In the genomic region with DNA sequence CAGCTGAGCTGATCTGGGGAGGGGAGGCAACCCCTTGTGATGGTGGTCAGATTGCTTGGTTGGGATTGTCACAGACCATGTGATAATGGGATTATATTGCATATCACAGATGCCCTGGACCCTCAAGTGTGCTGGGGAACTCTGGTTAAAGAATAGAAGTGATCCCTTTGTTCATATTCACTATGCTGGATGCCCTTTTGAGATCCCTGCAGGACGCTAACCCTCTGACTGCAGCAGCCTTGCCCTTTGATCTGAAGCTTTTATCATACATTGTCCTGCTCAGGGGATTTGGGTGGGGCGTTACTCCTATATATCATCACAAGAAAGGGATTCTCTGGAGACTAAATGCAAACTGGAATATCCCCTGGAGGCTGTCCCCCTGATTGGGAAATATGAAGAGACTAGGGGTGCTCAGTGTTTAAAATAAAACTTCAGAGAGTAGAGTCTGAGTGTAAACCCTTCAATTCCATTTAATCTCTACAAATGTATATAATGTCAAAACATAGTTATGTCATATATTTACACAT, we compare ENCODE assay signal across 18 cellular contexts.
DNase-seq lines count a peak whose midpoint lies in the region; ATAC-seq, FAIRE-seq and TF ChIP-seq lines count a peak whose summit lies in the region.
"Had no signal": no experiment of that assay in that cellular context is flagged by ENCODE, and none has a peak within 500 bp of the region (broad histone marks: within the 10 kb centered on the region; RNA-seq: fewer than 3 reads in every experiment).

No MANE protein-coding gene starts in this region.

- peaks cover 2% of the 10 kb centered on the region for H3K9me3 Mint-ChIP-seq in endodermal cell
- H3K9me3 Mint-ChIP-seq in CD4-positive, alpha-beta memory T cell = peaks cover 0 to 1% (median 0%) of the 10 kb centered on the region in 8 donors
- H3K9me3 Mint-ChIP-seq: CD4-positive, alpha-beta T cell; H9; IgD-negative memory B cell had no signal

- TF ChIP-seq RAD21 in HepG2 (CRISPR knock-in tag; IDR thresholded peaks at IDR 0.05) = no peak

- no peak for TF ChIP-seq CTCF in HepG2 (CRISPR knock-in tag; IDR thresholded peaks at IDR 0.05)
- TF ChIP-seq CTCF in right lobe of liver (IDR thresholded peaks at IDR 0.05) = no peak
- no peak for TF ChIP-seq CTCF in mammary epithelial cell (conservative IDR thresholded peaks at IDR 0.05 in 1 of 2, IDR thresholded peaks at IDR 0.05 in 1 of 2; ENCODE audit: extremely low read depth in 1 of 2, insufficient read depth in 1 of 2, low read depth in 1 of 2, low read length in 2 of 2)
- no peak for TF ChIP-seq CTCF in endodermal cell (conservative IDR thresholded peaks at IDR 0.05)

- H3K4me1 ChIP-seq in HepG2 (ENCODE audit: insufficient read depth, low read length) = peaks cover 65% of the 10 kb centered on the region
- H3K4me1 ChIP-seq in right lobe of liver = peaks cover 0 to 20% (median 9%) of the 10 kb centered on the region in 4 donors
- H3K4me1 ChIP-seq in iPS-20b (ENCODE audit: insufficient read depth, low read length) = peaks cover 6% of the 10 kb centered on the region; the same call in 1 of the 2 replicates
- H3K4me1 ChIP-seq in mammary epithelial cell (ENCODE audit: insufficient read depth, low read length) = peaks cover 4% of the 10 kb centered on the region
- H3K4me1 ChIP-seq in endodermal cell (ENCODE audit: control insufficient read depth, insufficient read depth, low read length) = peaks cover 24% of the 10 kb centered on the region
- H3K4me1 ChIP-seq in CD4-positive, alpha-beta memory T cell (ENCODE audit: insufficient read depth, low read length) = no peaks in the 10 kb centered on the region

- no peak for DNase-seq in HepG2 (ENCODE audit: low spot score)
- DNase-seq in right lobe of liver = no peak
- peak; percentile 18 for DNase-seq in SW480 (ENCODE audit: low spot score)
- DNase-seq in mammary epithelial cell = no peak
- no peak for DNase-seq in H4 (ENCODE audit: low spot score)
- DNase-seq in endodermal cell = no peak
- DNase-seq in CD4-positive, alpha-beta memory T cell = no peak
- DNase-seq: C1 segment of cervical spinal cord; CD4-positive, alpha-beta T cell; COR-L47; DND-41; GF-D8; GM23248; H9 had no signal

- H3K4me1 Mint-ChIP-seq in endodermal cell = peaks cover 30% of the 10 kb centered on the region
- H3K4me1 Mint-ChIP-seq in CD4-positive, alpha-beta memory T cell = no peaks in the 10 kb centered on the region

- H3K27me3 ChIP-seq in HepG2 (ENCODE audit: control insufficient read depth in 1 of 2, insufficient read depth in 2 of 2, low read length in 2 of 2) (peaks cover 0 to 9% of the 10 kb centered on the region in 2 experiments; a peak in 1 of 5 replicates), right lobe of liver (no peaks in the 10 kb centered on the region), iPS-20b (ENCODE audit: insufficient read depth, low read length) (peaks cover 91% of the 10 kb centered on the region), mammary epithelial cell (ENCODE audit: insufficient read depth, low read length) (no peaks in the 10 kb centered on the region), endodermal cell (ENCODE audit: control insufficient read depth, insufficient read depth, low read length, poor library complexity, severe bottlenecking) (peaks cover 2% of the 10 kb centered on the region)
- no peaks in the 10 kb centered on the region for H3K27me3 ChIP-seq in CD4-positive, alpha-beta memory T cell (ENCODE audit: insufficient read depth, low read length)

- dilution Hi-C loops in mammary epithelial cell (cut with HindIII; ENCODE audit: low sequenced_read_pairs) = loop anchor here (5.0 kb wide), 2 partner anchors 57 to 103 kb away; no protein-coding TSS in a partner anchor

- CTCF ChIA-PET in HepG2 (lab: Yijun Ruan, JAX; ENCODE audit: low intra/inter-chr PET ratio, low total read pairs) (no interaction called here), mammary epithelial cell (lab: Charles Lee; ENCODE audit: low non-redundant PET) (no interaction called here)
- CTCF ChIA-PET in CD4-positive, alpha-beta memory T cell (lab: Charles Lee; ENCODE audit: partially characterized antibody) = no interaction called here

- H2AFZ ChIP-seq in HepG2 (ENCODE audit: low read length) (no peak overlapping the region), mammary epithelial cell (ENCODE audit: low read depth, low read length) (no peak overlapping the region)
- H2AFZ ChIP-seq: GM23248 had no signal

- TF ChIP-seq EP300 in HepG2 (IDR thresholded peaks at IDR 0.05; ENCODE audit: low read depth in 2 of 2, low read length in 2 of 2) (no peak), HepG2 (CRISPR knock-in tag; IDR thresholded peaks at IDR 0.05; ENCODE audit: borderline replicate concordance) (no peak)

- H3K4me3 ChIP-seq in HepG2 (replicated peaks in 1 of 3; ENCODE audit: insufficient read depth in 1 of 3, low read depth in 2 of 3, low read length in 3 of 3) (no peak overlapping the region), right lobe of liver (no peak overlapping the region), iPS-20b (ENCODE audit: low read length) (0 out of 2 replicates have a peak overlapping the region, but pooled peaks have one; percentile 21), mammary epithelial cell (replicated peaks in 1 of 3; ENCODE audit: insufficient read depth in 1 of 3, low read depth in 2 of 3, low read length in 3 of 3) (no peak overlapping the region), endodermal cell (ENCODE audit: low read length) (no peak overlapping the region)
- no peak overlapping the region for H3K4me3 ChIP-seq in CD4-positive, alpha-beta memory T cell (ENCODE audit: low read length in 2 of 2)
- H3K4me3 ChIP-seq: GM23248 had no signal

- no peaks in the 10 kb centered on the region for H3K36me3 ChIP-seq in HepG2 (replicated peaks in 1 of 2; ENCODE audit: control insufficient read depth in 1 of 2, insufficient read depth in 2 of 2, low read length in 2 of 2)
- H3K36me3 ChIP-seq in right lobe of liver = peaks cover 0 to 1% (median 0%) of the 10 kb centered on the region in 4 donors
- no peaks in the 10 kb centered on the region for H3K36me3 ChIP-seq in iPS-20b (ENCODE audit: insufficient read depth, low read depth, low read length)
- H3K36me3 ChIP-seq in mammary epithelial cell (ENCODE audit: insufficient read depth, low read length) = no peaks in the 10 kb centered on the region
- no peaks in the 10 kb centered on the region for H3K36me3 ChIP-seq in endodermal cell (ENCODE audit: control insufficient read depth, insufficient read depth, low read length)
- H3K36me3 ChIP-seq in CD4-positive, alpha-beta memory T cell (ENCODE audit: insufficient read depth, low read length) = no peaks in the 10 kb centered on the region

- no peak overlapping the region for H3K4me3 Mint-ChIP-seq in endodermal cell
- no peak overlapping the region for H3K4me3 Mint-ChIP-seq in CD4-positive, alpha-beta memory T cell
- H3K4me3 Mint-ChIP-seq: CD4-positive, alpha-beta T cell; H9 had no signal

- no TSS peak for BruUV-seq in HepG2 (replicated peaks; lab: Mats Ljungman, UMichigan)
- no TSS peak for BruUV-seq in mammary epithelial cell (replicated peaks; lab: Mats Ljungman, UMichigan)

- H3K79me2 ChIP-seq in HepG2 (ENCODE audit: insufficient read depth, low read length) = no peaks in the 10 kb centered on the region
- no peaks in the 10 kb centered on the region for H3K79me2 ChIP-seq in mammary epithelial cell (ENCODE audit: insufficient read depth, low read length)

- no peak for ATAC-seq in HepG2
- no peak for ATAC-seq in right lobe of liver

- no peak for FAIRE-seq in HepG2 (lab: Jason Lieb, UNC)

- no peak overlapping the region for H3K27ac Mint-ChIP-seq in endodermal cell
- no peak overlapping the region for H3K27ac Mint-ChIP-seq in CD4-positive, alpha-beta memory T cell
- H3K27ac Mint-ChIP-seq: CD4-positive, alpha-beta T cell; H9 had no signal

- no peak overlapping the region for H3K27ac ChIP-seq in HepG2 (ENCODE audit: extremely low read length, insufficient read depth, low read length)
- H3K27ac ChIP-seq in right lobe of liver = no peak overlapping the region
- H3K27ac ChIP-seq in iPS-20b (ENCODE audit: low read length) = no peak overlapping the region
- H3K27ac ChIP-seq in mammary epithelial cell (ENCODE audit: insufficient read depth, low read depth, low read length) = no peak overlapping the region
- no peak overlapping the region for H3K27ac ChIP-seq in endodermal cell (ENCODE audit: low read depth, low read length)
- H3K27ac ChIP-seq in CD4-positive, alpha-beta memory T cell (ENCODE audit: low read depth, low read length) = no peak overlapping the region
- H3K27ac ChIP-seq: 22Rv1, GM23248, KMS-11 had no signal

- 0% methylated on average over 2 of the region's 2 CpGs for WGBS in HepG2 (ENCODE audit: low lambda C conversion rate)
- WGBS in right lobe of liver (ENCODE audit: insufficient coverage, low coverage, low lambda C conversion rate, missing lambda C conversion rate) = 33% methylated on average over 2 of the region's 2 CpGs
- 68% methylated on average over 2 of the region's 2 CpGs for WGBS in mammary epithelial cell (ENCODE audit: low coverage, missing lambda C conversion rate)
- 33 to 48% methylated on average over 2 of the region's 2 CpGs for WGBS in endodermal cell (ENCODE audit: insufficient coverage in 1 of 2, insufficient read length in 1 of 2), 2 experiments

- no peaks in the 10 kb centered on the region for H3K36me3 Mint-ChIP-seq in endodermal cell (ENCODE audit: low read depth)
- peaks cover 0 to 3% of the 10 kb centered on the region in 2 donors for H3K36me3 Mint-ChIP-seq in CD4-positive, alpha-beta memory T cell

- H3K9ac ChIP-seq in HepG2 (ENCODE audit: insufficient read depth, low read depth, low read length) (no peak overlapping the region), iPS-20b (ENCODE audit: low read depth, low read length) (no peak overlapping the region), mammary epithelial cell (ENCODE audit: insufficient read depth, low read length) (no peak overlapping the region), endodermal cell (ENCODE audit: extremely low read depth, low read length, poor library complexity, severe bottlenecking) (no peak overlapping the region)
- H3K9ac ChIP-seq: GM23248, KMS-11 had no signal

- peaks cover 79% of the 10 kb centered on the region for H3K27me3 Mint-ChIP-seq in endodermal cell (ENCODE audit: insufficient read depth)
- H3K27me3 Mint-ChIP-seq in CD4-positive, alpha-beta memory T cell = peaks cover 32 to 36% of the 10 kb centered on the region in 2 donors

- in situ Hi-C loops in HepG2 (cut with HindIII; ENCODE audit: extremely low pct_ligation_motif_present, low pct_unique_long_range_greater_than_20kb) (no loop called here), mammary epithelial cell (cut with MboI; ENCODE audit: low sequenced_read_pairs in 2 of 2) (no loop called here)

- intact Hi-C loops in HepG2 (cut with micrococcal nuclease; ENCODE audit: unreplicated experiment) (loop anchor here (2.0 kb wide), 1 partner anchor 55 kb away; no protein-coding TSS in a partner anchor), right lobe of liver (cut with DNase I) (no loop called here), mammary epithelial cell (cut with micrococcal nuclease) (loop anchor here (1.0 to 2.0 kb wide), 5 partner anchors 52 to 347 kb away; no protein-coding TSS in a partner anchor)
- intact Hi-C loops in CD4-positive, alpha-beta memory T cell (cut with micrococcal nuclease) = no loop called here

- H4K20me1 ChIP-seq in HepG2 (ENCODE audit: insufficient read depth, low read length) = no peaks in the 10 kb centered on the region
- no peaks in the 10 kb centered on the region for H4K20me1 ChIP-seq in mammary epithelial cell (ENCODE audit: insufficient read depth, low read length)

- H3K4me2 ChIP-seq in HepG2 (ENCODE audit: low read depth, low read length) = no peak overlapping the region
- H3K4me2 ChIP-seq in mammary epithelial cell (ENCODE audit: insufficient read depth, low read depth, low read length) = no peak overlapping the region
- H3K4me2 ChIP-seq: KMS-11 had no signal

- H3K9me3 ChIP-seq in HepG2 (ENCODE audit: low read length) (no peaks in the 10 kb centered on the region), right lobe of liver (no peaks in the 10 kb centered on the region), iPS-20b (ENCODE audit: insufficient read depth, low read depth, low read length) (no peaks in the 10 kb centered on the region), mammary epithelial cell (replicated peaks; ENCODE audit: insufficient read depth, low read length) (no peaks in the 10 kb centered on the region), endodermal cell (ENCODE audit: control insufficient read depth, low read length) (no peaks in the 10 kb centered on the region)
- no peaks in the 10 kb centered on the region for H3K9me3 ChIP-seq in CD4-positive, alpha-beta memory T cell (ENCODE audit: control insufficient read depth in 1 of 2, low read length in 2 of 2)

- no peak for TF ChIP-seq POLR2A in HepG2 (IDR thresholded peaks at IDR 0.05; ENCODE audit: insufficient read depth in 1 of 2, low read depth in 2 of 2, low read length in 2 of 2)
- no peak for TF ChIP-seq POLR2A in right lobe of liver (IDR thresholded peaks at IDR 0.05)

- POLR2A ChIA-PET in HepG2 (lab: Yijun Ruan, JAX) = no interaction called here
- POLR2A ChIA-PET in CD4-positive, alpha-beta memory T cell (lab: Charles Lee; ENCODE audit: partially characterized antibody) = no interaction called here

Comparison
In these comparisons a context has a peak if more than half of its experiments do, and no peak if none do; other contexts are left out.
1. intact Hi-C loops: an anchor here in HepG2 (2.0 kb wide) and mammary epithelial cell (1.0 to 2.0 kb wide); none called in right lobe of liver and CD4-positive, alpha-beta memory T cell.